Comparison of ENCODE assay signal across 1 cellular context in the genomic region with DNA sequence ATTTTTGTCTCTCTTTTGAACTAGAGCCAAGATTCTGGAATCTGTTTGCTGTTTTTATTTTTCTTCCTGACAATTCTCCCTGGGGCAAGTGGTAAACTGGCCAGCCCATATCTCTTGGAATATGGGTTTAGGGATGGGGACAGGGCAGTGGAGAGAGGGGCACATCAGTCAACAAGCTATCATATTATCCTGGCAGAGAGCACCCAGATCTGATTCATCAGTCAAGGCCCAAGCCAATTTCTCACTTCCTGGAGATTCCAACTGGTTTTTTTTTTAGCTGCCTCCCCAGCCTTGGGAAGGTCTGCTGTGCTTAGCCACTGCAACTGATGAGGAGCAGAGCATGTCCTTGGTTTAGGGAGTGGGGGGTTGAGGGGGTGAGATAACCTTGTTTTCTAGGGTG.
A peak's percentile ranks its signal among the peaks of the same experiment; 100 is the strongest.
TF ChIP-seq lines count a peak whose summit lies in the region.

No MANE protein-coding gene starts in this region.

TF ChIP-seq in SK-N-SH, 30 proteins besides CTCF, POLR2A, EP300 and RAD21 (continued from another document):
- TF ChIP-seq, protein P1, sequence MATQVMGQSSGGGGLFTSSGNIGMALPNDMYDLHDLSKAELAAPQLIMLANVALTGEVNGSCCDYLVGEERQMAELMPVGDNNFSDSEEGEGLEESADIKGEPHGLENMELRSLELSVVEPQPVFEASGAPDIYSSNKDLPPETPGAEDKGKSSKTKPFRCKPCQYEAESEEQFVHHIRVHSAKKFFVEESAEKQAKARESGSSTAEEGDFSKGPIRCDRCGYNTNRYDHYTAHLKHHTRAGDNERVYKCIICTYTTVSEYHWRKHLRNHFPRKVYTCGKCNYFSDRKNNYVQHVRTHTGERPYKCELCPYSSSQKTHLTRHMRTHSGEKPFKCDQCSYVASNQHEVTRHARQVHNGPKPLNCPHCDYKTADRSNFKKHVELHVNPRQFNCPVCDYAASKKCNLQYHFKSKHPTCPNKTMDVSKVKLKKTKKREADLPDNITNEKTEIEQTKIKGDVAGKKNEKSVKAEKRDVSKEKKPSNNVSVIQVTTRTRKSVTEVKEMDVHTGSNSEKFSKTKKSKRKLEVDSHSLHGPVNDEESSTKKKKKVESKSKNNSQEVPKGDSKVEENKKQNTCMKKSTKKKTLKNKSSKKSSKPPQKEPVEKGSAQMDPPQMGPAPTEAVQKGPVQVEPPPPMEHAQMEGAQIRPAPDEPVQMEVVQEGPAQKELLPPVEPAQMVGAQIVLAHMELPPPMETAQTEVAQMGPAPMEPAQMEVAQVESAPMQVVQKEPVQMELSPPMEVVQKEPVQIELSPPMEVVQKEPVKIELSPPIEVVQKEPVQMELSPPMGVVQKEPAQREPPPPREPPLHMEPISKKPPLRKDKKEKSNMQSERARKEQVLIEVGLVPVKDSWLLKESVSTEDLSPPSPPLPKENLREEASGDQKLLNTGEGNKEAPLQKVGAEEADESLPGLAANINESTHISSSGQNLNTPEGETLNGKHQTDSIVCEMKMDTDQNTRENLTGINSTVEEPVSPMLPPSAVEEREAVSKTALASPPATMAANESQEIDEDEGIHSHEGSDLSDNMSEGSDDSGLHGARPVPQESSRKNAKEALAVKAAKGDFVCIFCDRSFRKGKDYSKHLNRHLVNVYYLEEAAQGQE (IDR thresholded peaks at IDR 0.05; ENCODE audit: low read depth, low read length), result no peak
- TF ChIP-seq POLR2AphosphoS5 (IDR thresholded peaks at IDR 0.05; ENCODE audit: low read depth, low read length) (peak; percentile 25; the same call in 1 of the 2 replicates), RXRA (IDR thresholded peaks at IDR 0.05; ENCODE audit: borderline replicate concordance, low read depth) (no peak; the same call in 1 of the 2 replicates), GABPA (IDR thresholded peaks at IDR 0.05; ENCODE audit: low read depth) (no peak), TAF1 (IDR thresholded peaks at IDR 0.05; ENCODE audit: borderline replicate concordance, low read depth, low read length) (no peak)
- TF ChIP-seq, protein P2, sequence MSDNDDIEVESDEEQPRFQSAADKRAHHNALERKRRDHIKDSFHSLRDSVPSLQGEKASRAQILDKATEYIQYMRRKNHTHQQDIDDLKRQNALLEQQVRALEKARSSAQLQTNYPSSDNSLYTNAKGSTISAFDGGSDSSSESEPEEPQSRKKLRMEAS (IDR thresholded peaks at IDR 0.05; ENCODE audit: low read depth), result no peak
